ENCODE assay signal across 12 cellular contexts in the genomic region with DNA sequence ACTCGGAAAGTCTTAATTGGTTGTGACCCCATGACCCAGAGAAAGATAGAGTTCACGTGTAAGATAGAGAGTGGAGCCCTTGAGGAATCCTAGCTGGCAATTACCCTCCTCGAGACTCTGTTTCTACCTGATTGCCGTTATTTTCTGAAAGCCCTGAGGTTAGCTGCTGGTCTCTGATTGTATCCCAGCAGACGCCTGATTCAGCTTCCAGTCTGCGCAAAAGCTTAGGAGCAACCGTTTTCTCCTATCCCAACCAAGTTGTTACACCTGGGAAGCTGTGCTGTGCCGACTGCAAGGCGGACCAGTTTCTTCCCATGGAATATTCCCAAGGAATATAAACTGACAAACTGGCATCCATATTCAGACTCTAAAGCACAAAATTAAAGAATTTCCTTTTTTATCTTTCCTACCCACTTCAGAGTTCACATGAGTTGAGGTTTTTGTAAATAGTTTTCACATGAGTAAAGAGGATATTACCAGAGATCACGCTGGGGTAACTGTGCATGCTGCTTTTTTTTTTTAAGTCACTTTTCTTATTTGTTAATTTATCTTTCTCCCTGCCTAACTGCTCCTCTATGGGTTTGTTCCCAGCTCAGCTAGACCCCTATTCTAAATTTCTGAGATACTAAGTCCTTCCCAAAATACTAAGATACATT. TPM values are rescaled to one million over a fixed set of nuclear protein-coding genes. Genes with fewer than 3 reads are reported as not detected.
A peak's percentile ranks its signal among the peaks of the same experiment; 100 is the strongest.
DNase-seq lines count a peak whose midpoint lies in the region; ATAC-seq and TF ChIP-seq lines count a peak whose summit lies in the region.
"Had no signal": no experiment of that assay in that cellular context is flagged by ENCODE, and none has a peak within 500 bp of the region (broad histone marks: within the 10 kb centered on the region; RNA-seq: fewer than 3 reads in every experiment).

No MANE protein-coding gene starts in this region.

- intact Hi-C loops in OCI-LY7 (cut with micrococcal nuclease; ENCODE audit: unreplicated experiment) = no loop called here
- intact Hi-C loops in activated CD4-positive, alpha-beta memory T cell treated with anti-CD3 and anti-CD28 coated beads for 36 hours (cut with micrococcal nuclease) = no loop called here

- TF ChIP-seq CTCF in hepatocyte (IDR thresholded peaks at IDR 0.05; ENCODE audit: poor library complexity) = no peak
- TF ChIP-seq CTCF in smooth muscle cell (IDR thresholded peaks at IDR 0.05; ENCODE audit: borderline replicate concordance, insufficient read depth, poor library complexity, severe bottlenecking) = no peak
- no peak for TF ChIP-seq CTCF in OCI-LY7 (conservative IDR thresholded peaks at IDR 0.05; ENCODE audit: low read length)

- no peaks in the 10 kb centered on the region for H3K36me3 Mint-ChIP-seq in activated CD4-positive, alpha-beta memory T cell treated with anti-CD3 and anti-CD28 coated beads for 36 hours

- WGBS in hepatocyte (ENCODE audit: low lambda C conversion rate, missing lambda C conversion rate) = 13% methylated on average over 10 of the region's 10 CpGs
- 12% methylated on average over 10 of the region's 10 CpGs for WGBS in smooth muscle cell (ENCODE audit: low lambda C conversion rate)

- H3K4me1 Mint-ChIP-seq in activated CD4-positive, alpha-beta memory T cell treated with anti-CD3 and anti-CD28 coated beads for 36 hours (ENCODE audit: low read depth) = peaks cover 3% of the 10 kb centered on the region

- CTCF ChIA-PET in OCI-LY7 (lab: Charles Lee; ENCODE audit: unreplicated experiment) = no interaction called here
- CTCF ChIA-PET in activated CD4-positive, alpha-beta memory T cell treated with anti-CD3 and anti-CD28 coated beads for 36 hours (lab: Charles Lee) = no interaction called here

- no peak overlapping the region for H3K9ac ChIP-seq in adipocyte (ENCODE audit: low read length)
- H3K9ac ChIP-seq in smooth muscle cell (ENCODE audit: low read depth) = no peak overlapping the region

- H3K36me3 ChIP-seq in H7 (replicated peaks; ENCODE audit: control insufficient read depth, insufficient read depth, low read length) (no peaks in the 10 kb centered on the region), adipocyte (ENCODE audit: control insufficient read depth, insufficient read depth, low read length, severe bottlenecking) (no peaks in the 10 kb centered on the region), hepatocyte (replicated peaks; ENCODE audit: insufficient read depth, low read depth) (no peaks in the 10 kb centered on the region), smooth muscle cell (ENCODE audit: low read depth) (no peaks in the 10 kb centered on the region), OCI-LY7 (ENCODE audit: insufficient read depth, low read length) (no peaks in the 10 kb centered on the region)
- H3K36me3 ChIP-seq: sigmoid colon had no signal

- H3K4me3 ChIP-seq in H7 (ENCODE audit: insufficient read depth, low read depth, low read length) = no peak overlapping the region
- H3K4me3 ChIP-seq in adipocyte (ENCODE audit: low read length) = peak overlapping the region; percentile 91
- no peak overlapping the region for H3K4me3 ChIP-seq in hepatocyte
- peak overlapping the region; percentile 70 for H3K4me3 ChIP-seq in smooth muscle cell
- H3K4me3 ChIP-seq in OCI-LY7 (ENCODE audit: low read depth, low read length, poor library complexity, severe bottlenecking) = no peak overlapping the region

- BruUV-seq in OCI-LY7 (replicated peaks; lab: Mats Ljungman, UMichigan) = no TSS peak

- H3K9me3 ChIP-seq in adipocyte (ENCODE audit: control insufficient read depth, low read length) (no peaks in the 10 kb centered on the region), hepatocyte (ENCODE audit: low read depth) (no peaks in the 10 kb centered on the region), smooth muscle cell (replicated peaks; ENCODE audit: low read depth) (no peaks in the 10 kb centered on the region), OCI-LY7 (ENCODE audit: low read length) (no peaks in the 10 kb centered on the region)
- H3K9me3 ChIP-seq: body of pancreas, sigmoid colon had no signal

- DNase-seq in H7 (peak; percentile 24), adipocyte (ENCODE audit: low read depth) (peak; percentile 64), hepatocyte (ENCODE audit: low spot score) (no peak), smooth muscle cell (lab: John Stamatoyannopoulos, UW; ENCODE audit: unreplicated experiment) (no peak), OCI-LY7 (ENCODE audit: low spot score) (no peak), NCI-H345 treated with DMSO at 0.1 percent for 48 hours (lab: John Stamatoyannopoulos, UW; ENCODE audit: unreplicated experiment) (no peak)
- no peak for DNase-seq in activated CD4-positive, alpha-beta memory T cell treated with anti-CD3 and anti-CD28 coated beads for 36 hours
- DNase-seq: activated CD8-positive, alpha-beta T cell treated with anti-CD3 and anti-CD28 coated beads for 36 hours had no signal

- H3K9me2 ChIP-seq in hepatocyte (replicated peaks; ENCODE audit: insufficient read depth) (no peaks in the 10 kb centered on the region), OCI-LY7 (ENCODE audit: insufficient read depth, low read length) (no peaks in the 10 kb centered on the region)

- ATAC-seq in HG03342 (IDR thresholded peaks at IDR 0.05; ENCODE audit: unreplicated experiment) = no peak
- ATAC-seq: activated CD8-positive, alpha-beta T cell treated with anti-CD3 and anti-CD28 coated beads for 36 hours had no signal

- no peaks in the 10 kb centered on the region for H4K20me1 ChIP-seq in hepatocyte (ENCODE audit: insufficient read depth, poor library complexity, severe bottlenecking)
- no peaks in the 10 kb centered on the region for H4K20me1 ChIP-seq in smooth muscle cell (ENCODE audit: low read depth)
- no peaks in the 10 kb centered on the region for H4K20me1 ChIP-seq in OCI-LY7 (ENCODE audit: insufficient read depth, low read length)

- H3K4me2 ChIP-seq in hepatocyte = peak overlapping the region; percentile 94
- H3K4me2 ChIP-seq in smooth muscle cell = peak overlapping the region; percentile 87
- no peak overlapping the region for H3K4me2 ChIP-seq in OCI-LY7 (ENCODE audit: low read length)

- H3F3A ChIP-seq in smooth muscle cell (ENCODE audit: low read depth) = peaks cover 3% of the 10 kb centered on the region

- H3K27me3 ChIP-seq in H7 (ENCODE audit: control insufficient read depth, insufficient read depth, low read length) = peaks cover 14% of the 10 kb centered on the region
- no peaks in the 10 kb centered on the region for H3K27me3 ChIP-seq in adipocyte (replicated peaks; ENCODE audit: control insufficient read depth, insufficient read depth, low read length)
- H3K27me3 ChIP-seq in hepatocyte = peaks cover 48% of the 10 kb centered on the region
- H3K27me3 ChIP-seq in smooth muscle cell (ENCODE audit: low read depth) = peaks cover 9% of the 10 kb centered on the region
- H3K27me3 ChIP-seq: body of pancreas, sigmoid colon had no signal

- H3K27me3 Mint-ChIP-seq in activated CD4-positive, alpha-beta memory T cell treated with anti-CD3 and anti-CD28 coated beads for 36 hours = peaks cover 24% of the 10 kb centered on the region

- no peaks in the 10 kb centered on the region for H3K9me3 Mint-ChIP-seq in activated CD4-positive, alpha-beta memory T cell treated with anti-CD3 and anti-CD28 coated beads for 36 hours
- H3K9me3 Mint-ChIP-seq: activated CD8-positive, alpha-beta T cell treated with anti-CD3 and anti-CD28 coated beads for 36 hours; stimulated activated naive CD8-positive, alpha-beta T cell treated with anti-CD3 and anti-CD28 coated beads, Interleukin-15, Interleukin-2, amounts not matched to agents 100 ng/mL and 50 ng/mL, for 24 hours had no signal

- no peak overlapping the region for H3K27ac Mint-ChIP-seq in activated CD4-positive, alpha-beta memory T cell treated with anti-CD3 and anti-CD28 coated beads for 36 hours
- H3K27ac Mint-ChIP-seq: activated CD8-positive, alpha-beta T cell treated with anti-CD3 and anti-CD28 coated beads for 36 hours; stimulated activated naive CD8-positive, alpha-beta T cell treated with anti-CD3 and anti-CD28 coated beads, Interleukin-15, Interleukin-2, amounts not matched to agents 100 ng/mL and 50 ng/mL, for 24 hours had no signal

- POLR2A ChIA-PET in OCI-LY7 (lab: Charles Lee) = no interaction called here
- POLR2A ChIA-PET in activated CD4-positive, alpha-beta memory T cell treated with anti-CD3 and anti-CD28 coated beads for 36 hours (lab: Charles Lee) = no interaction called here

- H3K79me2 ChIP-seq in hepatocyte = no peaks in the 10 kb centered on the region
- no peaks in the 10 kb centered on the region for H3K79me2 ChIP-seq in smooth muscle cell (ENCODE audit: low read depth)
- no peaks in the 10 kb centered on the region for H3K79me2 ChIP-seq in OCI-LY7 (ENCODE audit: insufficient read depth, low read depth, low read length)

- no peak overlapping the region for H3K27ac ChIP-seq in hepatocyte
- H3K27ac ChIP-seq in smooth muscle cell (ENCODE audit: low read depth) = no peak overlapping the region
- no peak overlapping the region for H3K27ac ChIP-seq in OCI-LY7 (ENCODE audit: low read depth, low read length, poor library complexity, severe bottlenecking)

- no peak overlapping the region for H3K4me3 Mint-ChIP-seq in activated CD4-positive, alpha-beta memory T cell treated with anti-CD3 and anti-CD28 coated beads for 36 hours
- H3K4me3 Mint-ChIP-seq: activated CD8-positive, alpha-beta T cell treated with anti-CD3 and anti-CD28 coated beads for 36 hours; stimulated activated naive CD8-positive, alpha-beta T cell treated with anti-CD3 and anti-CD28 coated beads, Interleukin-15, Interleukin-2, amounts not matched to agents 100 ng/mL and 50 ng/mL, for 24 hours had no signal

- no peak overlapping the region for H2AFZ ChIP-seq in hepatocyte
- peak overlapping the region; percentile 8 for H2AFZ ChIP-seq in smooth muscle cell (ENCODE audit: low read depth)
- H2AFZ ChIP-seq in OCI-LY7 (ENCODE audit: low read length) = no peak overlapping the region

- H3K4me1 ChIP-seq in adipocyte (ENCODE audit: control insufficient read depth, insufficient read depth, low read length) = peaks cover 18% of the 10 kb centered on the region
- peaks cover 5% of the 10 kb centered on the region for H3K4me1 ChIP-seq in hepatocyte (ENCODE audit: insufficient read depth)
- peaks cover 21% of the 10 kb centered on the region for H3K4me1 ChIP-seq in smooth muscle cell (ENCODE audit: low read depth)
- H3K4me1 ChIP-seq in OCI-LY7 (ENCODE audit: insufficient read depth, low read length, poor library complexity, severe bottlenecking) = no peaks in the 10 kb centered on the region

RNA-seq across cellular contexts. Expression of gene TRPC4, which starts 1.5 kb away (rescaled TPM):
- total RNA-seq in H7 (2014; rRNA removed; shearing (Covaris generic)) = 3.8 and 4.1 TPM in 2 replicates
- total RNA-seq in hepatocyte = 0.50 and 0.72 TPM in 2 replicates
- 0.28 and 0.83 TPM in 2 replicates for polyA plus RNA-seq in hepatocyte
- not detected in 2 replicates for total RNA-seq in smooth muscle cell
- polyA plus RNA-seq in smooth muscle cell = 0.09 TPM in 1 of 2 replicates, not detected in the other
- not detected in 2 replicates for total RNA-seq in OCI-LY7 (2014; rRNA removed; shearing (Covaris generic))
- not detected in 2 replicates for total RNA-seq in OCI-LY7 (2022)
- not detected for total RNA-seq in activated CD4-positive, alpha-beta memory T cell treated with anti-CD3 and anti-CD28 coated beads for 36 hours
- total RNA-seq: activated CD8-positive, alpha-beta T cell treated with anti-CD3 and anti-CD28 coated beads for 36 hours had no signal

Comparison
In these comparisons a context has a peak if more than half of its experiments do, and no peak if none do; other contexts are left out.
1. DNase-seq: peak in H7 (single experiment) and adipocyte (single experiment); none in hepatocyte (single experiment), smooth muscle cell (single experiment), OCI-LY7 (single experiment), activated CD4-positive, alpha-beta memory T cell treated with anti-CD3 and anti-CD28 coated beads for 36 hours (single experiment) and NCI-H345 treated with DMSO at 0.1 percent for 48 hours (single experiment).
2. H3K4me3 ChIP-seq: peak in adipocyte (single experiment) and smooth muscle cell (single experiment); none in H7 (single experiment), hepatocyte (single experiment) and OCI-LY7 (single experiment).